In genomic region chr12:123410041-123410412, GRCh38 we compare ENCODE assay signal across 15 cellular contexts.
"Had no signal": no experiment of that assay in that cellular context is flagged by ENCODE, and none has a peak within 500 bp of the region (broad histone marks: within the 10 kb centered on the region; RNA-seq: fewer than 3 reads in every experiment).

No MANE protein-coding gene starts in this region.

- H3K27ac Mint-ChIP-seq: endodermal cell; natural killer cell treated with Interleukin-12 subunit alpha and Interleukin-12 subunit beta and Interleukin-15 and Interleukin-18, amount 100 ng/mL, for 72 hours; stimulated activated naive CD8-positive, alpha-beta T cell treated with anti-CD3 and anti-CD28 coated beads, Interleukin-15, amount 100 ng/mL, for 72 hours; type B pancreatic cell had no signal

- H3K9me3 ChIP-seq: adrenal gland, gastrocnemius medialis, heart left ventricle, right atrium auricular region had no signal

- H3K9me3 Mint-ChIP-seq: immature natural killer cell; natural killer cell treated with Interleukin-12 subunit alpha and Interleukin-12 subunit beta and Interleukin-15 and Interleukin-18, amount 100 ng/mL, for 72 hours; stimulated activated naive CD8-positive, alpha-beta T cell treated with anti-CD3 and anti-CD28 coated beads, Interleukin-15, amount 100 ng/mL, for 72 hours; type B pancreatic cell had no signal

- H3K4me3 Mint-ChIP-seq: endodermal cell; immature natural killer cell; natural killer cell treated with Interleukin-12 subunit alpha and Interleukin-12 subunit beta and Interleukin-15 and Interleukin-18, amount 100 ng/mL, for 72 hours; stimulated activated naive CD8-positive, alpha-beta T cell treated with anti-CD3 and anti-CD28 coated beads, Interleukin-15, amount 100 ng/mL, for 72 hours; type B pancreatic cell had no signal

- ATAC-seq: gastrocnemius medialis; natural killer cell treated with Interleukin-12 subunit alpha and Interleukin-12 subunit beta and Interleukin-15 and Interleukin-18, amount 100 ng/mL, for 72 hours; stimulated activated naive CD8-positive, alpha-beta T cell treated with anti-CD3 and anti-CD28 coated beads, Interleukin-15, amount 100 ng/mL, for 72 hours had no signal

- H3K4me1 Mint-ChIP-seq: endodermal cell; immature natural killer cell; stimulated activated naive CD8-positive, alpha-beta T cell treated with anti-CD3 and anti-CD28 coated beads, Interleukin-15, amount 100 ng/mL, for 72 hours had no signal

- H3K27me3 ChIP-seq: adrenal gland, dorsolateral prefrontal cortex, gastrocnemius medialis, heart left ventricle, right atrium auricular region had no signal

- H3K27ac ChIP-seq: adrenal gland, gastrocnemius medialis, heart left ventricle, right atrium auricular region, VCaP had no signal

- H3K4me3 ChIP-seq: adrenal gland, dorsolateral prefrontal cortex, gastrocnemius medialis, heart left ventricle, right atrium auricular region had no signal

- H3K27me3 Mint-ChIP-seq: natural killer cell treated with Interleukin-12 subunit alpha and Interleukin-12 subunit beta and Interleukin-15 and Interleukin-18, amount 100 ng/mL, for 72 hours; stimulated activated naive CD8-positive, alpha-beta T cell treated with anti-CD3 and anti-CD28 coated beads, Interleukin-15, amount 100 ng/mL, for 72 hours; type B pancreatic cell had no signal

- DNase-seq: activated CD4-positive, alpha-beta T cell treated with anti-CD3 and anti-CD28 coated beads for 1 hour; adrenal gland; dorsolateral prefrontal cortex; endodermal cell; gastrocnemius medialis; heart left ventricle; immature natural killer cell; nucleus accumbens; small intestine; stimulated activated naive CD8-positive, alpha-beta T cell treated with anti-CD3 and anti-CD28 coated beads, Interleukin-15, amount 100 ng/mL, for 72 hours; T-helper 1 cell had no signal

- H3K4me1 ChIP-seq: gastrocnemius medialis had no signal

- H3K36me3 Mint-ChIP-seq: natural killer cell treated with Interleukin-12 subunit alpha and Interleukin-12 subunit beta and Interleukin-15 and Interleukin-18, amount 100 ng/mL, for 72 hours had no signal
